In genomic region chr4:41644288-41644914, GRCh38 we compare ENCODE assay signal across 8 cellular contexts.
A peak's percentile ranks its signal among the peaks of the same experiment; 100 is the strongest.
DNase-seq lines count a peak whose midpoint lies in the region; ATAC-seq, FAIRE-seq and TF ChIP-seq lines count a peak whose summit lies in the region.

No MANE protein-coding gene starts in this region.

- H3K9me1 ChIP-seq in K562 (ENCODE audit: control insufficient read depth, insufficient read depth, low read length), result no peaks in the 10 kb centered on the region

- no peaks in the 10 kb centered on the region for H3K9me3 Mint-ChIP-seq in activated T-cell treated with anti-CD3 and anti-CD28 coated beads, Interleukin-2, amount 50 U/mL, for 24 hours
- H3K9me3 Mint-ChIP-seq in CD8-positive, alpha-beta T cell, result no peaks in the 10 kb centered on the region
- H3K9me3 Mint-ChIP-seq in CD4-positive, alpha-beta memory T cell, result peaks cover 0 to 7% (median under 1%) of the 10 kb centered on the region in 8 donors

- peak; percentile 42 to 64 for TF ChIP-seq RAD21 in K562 (CRISPR knock-in tag; conservative IDR thresholded peaks at IDR 0.05 in 1 of 2, IDR thresholded peaks at IDR 0.05 in 1 of 2)

- H3K79me2 ChIP-seq in K562 (ENCODE audit: control insufficient read depth, insufficient read depth, low read length), result no peaks in the 10 kb centered on the region

- H3K27me3 Mint-ChIP-seq in activated T-cell treated with anti-CD3 and anti-CD28 coated beads, Interleukin-2, amount 50 U/mL, for 24 hours, result peaks cover 33% of the 10 kb centered on the region
- peaks cover 26% of the 10 kb centered on the region for H3K27me3 Mint-ChIP-seq in CD8-positive, alpha-beta T cell (ENCODE audit: low read depth)
- H3K27me3 Mint-ChIP-seq in CD4-positive, alpha-beta memory T cell, result peaks cover 18 to 22% of the 10 kb centered on the region in 2 donors

- H3K4me1 Mint-ChIP-seq in activated T-cell treated with anti-CD3 and anti-CD28 coated beads, Interleukin-2, amount 50 U/mL, for 24 hours (ENCODE audit: low read depth), result no peaks in the 10 kb centered on the region
- H3K4me1 Mint-ChIP-seq in CD8-positive, alpha-beta T cell (ENCODE audit: low read depth), result no peaks in the 10 kb centered on the region
- H3K4me1 Mint-ChIP-seq in CD4-positive, alpha-beta memory T cell, result peaks cover 0 to 2% (median 0%) of the 10 kb centered on the region in 4 donors

- CTCF ChIA-PET in K562 (lab: Yijun Ruan, JAX; ENCODE audit: low intra/inter-chr PET ratio), result interaction anchor here (0.5 to 1.5 kb wide), 3 partner anchors 360 to 364 kb away, joined by 3 to 8 read pairs (median 3); no protein-coding TSS in a partner anchor
- CTCF ChIA-PET in CD8-positive, alpha-beta T cell (lab: Charles Lee), result no interaction called here
- CTCF ChIA-PET in CD4-positive, alpha-beta memory T cell (lab: Charles Lee; ENCODE audit: partially characterized antibody), result no interaction called here

- no peaks in the 10 kb centered on the region for H3K36me3 Mint-ChIP-seq in activated T-cell treated with anti-CD3 and anti-CD28 coated beads, Interleukin-2, amount 50 U/mL, for 24 hours (ENCODE audit: low read depth)
- no peaks in the 10 kb centered on the region for H3K36me3 Mint-ChIP-seq in CD8-positive, alpha-beta T cell
- no peaks in the 10 kb centered on the region for H3K36me3 Mint-ChIP-seq in CD4-positive, alpha-beta memory T cell

- no peak overlapping the region for H3K4me3 Mint-ChIP-seq in activated T-cell treated with anti-CD3 and anti-CD28 coated beads, Interleukin-2, amount 50 U/mL, for 24 hours
- H3K4me3 Mint-ChIP-seq in CD8-positive, alpha-beta T cell, result no peak overlapping the region
- peak overlapping the region in 1 of 8 donors; percentile 14 for H3K4me3 Mint-ChIP-seq in CD4-positive, alpha-beta memory T cell

- no peak overlapping the region for H3K4me3 ChIP-seq in K562
- peak overlapping the region in 3 of 4 donors; percentile 14 to 34 (median 33) for H3K4me3 ChIP-seq in sigmoid colon
- no peak overlapping the region for H3K4me3 ChIP-seq in CD8-positive, alpha-beta T cell (ENCODE audit: low read depth, low read length)
- H3K4me3 ChIP-seq in CD4-positive, alpha-beta memory T cell (ENCODE audit: low read length in 2 of 2), result no peak overlapping the region

- POLR2A ChIA-PET in K562 (lab: Yijun Ruan, JAX), result interaction anchor here (1.3 kb wide), 1 partner anchor 363 kb away, joined by 6 read pairs; no protein-coding TSS in a partner anchor
- POLR2A ChIA-PET in CD8-positive, alpha-beta T cell (lab: Charles Lee), result no interaction called here
- POLR2A ChIA-PET in CD4-positive, alpha-beta memory T cell (lab: Charles Lee; ENCODE audit: partially characterized antibody), result no interaction called here

- H3K36me3 ChIP-seq in K562 (ENCODE audit: control insufficient read depth, insufficient read depth, low read length), result no peaks in the 10 kb centered on the region
- H3K36me3 ChIP-seq in sigmoid colon, result peaks cover 0 to 12% (median 4%) of the 10 kb centered on the region in 4 donors
- H3K36me3 ChIP-seq in CD8-positive, alpha-beta T cell (ENCODE audit: insufficient read depth, low read length), result no peaks in the 10 kb centered on the region
- no peaks in the 10 kb centered on the region for H3K36me3 ChIP-seq in CD4-positive, alpha-beta memory T cell (ENCODE audit: insufficient read depth, low read length)

- peak; percentile 36 to 37 for DNase-seq in activated T-cell treated with anti-CD3 and anti-CD28 coated beads, Interleukin-2, amount 50 U/mL, for 48 hours
- no peak for DNase-seq in activated T-cell treated with anti-CD3 and anti-CD28 coated beads, Interleukin-2, amount 50 U/mL, for 24 hours
- DNase-seq in K562 (ENCODE audit: extremely low read depth in 1 of 4, low spot score in 3 of 4), result peak; percentile 56 to 67 (median 58)
- peak; percentile 65 for DNase-seq in iPS DF 19.7 (ENCODE audit: low read depth, low spot score)
- peak; percentile 87 for DNase-seq in sigmoid colon
- DNase-seq in CD8-positive, alpha-beta T cell, result no peak
- DNase-seq in CD4-positive, alpha-beta memory T cell, result no peak

- no peaks in the 10 kb centered on the region for H3K27me3 ChIP-seq in K562 (ENCODE audit: control insufficient read depth in 2 of 2, insufficient read depth in 2 of 2, low read length in 2 of 2)
- H3K27me3 ChIP-seq in sigmoid colon, result no peaks in the 10 kb centered on the region
- H3K27me3 ChIP-seq in CD8-positive, alpha-beta T cell (ENCODE audit: insufficient read depth, low read length), result peaks cover 3% of the 10 kb centered on the region
- no peaks in the 10 kb centered on the region for H3K27me3 ChIP-seq in CD4-positive, alpha-beta memory T cell (ENCODE audit: insufficient read depth, low read length)

- H3K4me1 ChIP-seq in K562 (replicated peaks in 1 of 2; ENCODE audit: control insufficient read depth in 2 of 2, insufficient read depth in 2 of 2, low read length in 2 of 2) (peaks cover 0 to 5% of the 10 kb centered on the region in 2 experiments; a peak in 1 of 5 replicates), sigmoid colon (peaks cover 0 to 18% (median 18%) of the 10 kb centered on the region in 4 donors)
- no peaks in the 10 kb centered on the region for H3K4me1 ChIP-seq in CD8-positive, alpha-beta T cell (ENCODE audit: insufficient read depth, low read length)
- no peaks in the 10 kb centered on the region for H3K4me1 ChIP-seq in CD4-positive, alpha-beta memory T cell (ENCODE audit: insufficient read depth, low read length)

- TF ChIP-seq EP300 in K562 (IDR thresholded peaks at IDR 0.05; ENCODE audit: low read length) (no peak), sigmoid colon (IDR thresholded peaks at IDR 0.05) (no peak)

- ATAC-seq in K562, result peak; percentile 100
- ATAC-seq in GM18519 (IDR thresholded peaks at IDR 0.05; ENCODE audit: low FRiP score, unreplicated experiment), result no peak
- ATAC-seq in CD8-positive, alpha-beta T cell, result no peak

- H3K9me3 ChIP-seq in K562 (replicated peaks; ENCODE audit: control insufficient read depth, insufficient read depth, low read depth, low read length), result no peaks in the 10 kb centered on the region
- no peaks in the 10 kb centered on the region for H3K9me3 ChIP-seq in sigmoid colon
- no peaks in the 10 kb centered on the region for H3K9me3 ChIP-seq in CD8-positive, alpha-beta T cell (ENCODE audit: low read length)
- H3K9me3 ChIP-seq in CD4-positive, alpha-beta memory T cell (ENCODE audit: control insufficient read depth in 1 of 2, low read length in 2 of 2), result no peaks in the 10 kb centered on the region

- no peak overlapping the region for H2AFZ ChIP-seq in K562 (ENCODE audit: low read depth, low read length)

- no peak overlapping the region for H3K27ac Mint-ChIP-seq in activated T-cell treated with anti-CD3 and anti-CD28 coated beads, Interleukin-2, amount 50 U/mL, for 24 hours
- H3K27ac Mint-ChIP-seq in CD8-positive, alpha-beta T cell, result no peak overlapping the region
- H3K27ac Mint-ChIP-seq in CD4-positive, alpha-beta memory T cell, result no peak overlapping the region

- H3K27ac ChIP-seq in K562 (ENCODE audit: extremely low read depth, low read depth, low read length) (no peak overlapping the region), sigmoid colon (no peak overlapping the region)
- H3K27ac ChIP-seq in CD8-positive, alpha-beta T cell (ENCODE audit: low read depth, low read length), result no peak overlapping the region
- no peak overlapping the region for H3K27ac ChIP-seq in CD4-positive, alpha-beta memory T cell (ENCODE audit: low read depth, low read length)

- TF ChIP-seq CTCF in K562 (IDR thresholded peaks at IDR 0.05 in 2 of 3, conservative IDR thresholded peaks at IDR 0.05 in 1 of 3; ENCODE audit: insufficient read depth in 2 of 3, low read depth in 1 of 3, low read length in 3 of 3), result peak; percentile 75 to 93 (median 77)
- peak; percentile 69 to 92 (median 84) for TF ChIP-seq CTCF in sigmoid colon (IDR thresholded peaks at IDR 0.05)
- no peak for TF ChIP-seq CTCF in CD8-positive, alpha-beta T cell (IDR thresholded peaks at IDR 0.05)

- TF ChIP-seq POLR2A in K562 (conservative IDR thresholded peaks at IDR 0.05), result no peak
- TF ChIP-seq POLR2A in sigmoid colon (IDR thresholded peaks at IDR 0.05), result no peak

- no peaks in the 10 kb centered on the region for H4K20me1 ChIP-seq in K562 (replicated peaks; ENCODE audit: control insufficient read depth, insufficient read depth, low read length)

- peak; percentile 29 for FAIRE-seq in K562 (lab: Jason Lieb, UNC)

- intact Hi-C loops in K562 (cut with micrococcal nuclease), result loop anchor here (1.0 to 10.0 kb wide), 2 partner anchors 363 to 710 kb away; no protein-coding TSS in a partner anchor
- intact Hi-C loops in sigmoid colon (cut with DNase I), result loop anchor here (1.0 to 10.0 kb wide), 5 partner anchors 102 to 740 kb away; no protein-coding TSS in a partner anchor
- intact Hi-C loops in CD8-positive, alpha-beta T cell (cut with DNase I, micrococcal nuclease), result no loop called here
- intact Hi-C loops in CD4-positive, alpha-beta memory T cell (cut with micrococcal nuclease), result no loop called here

- WGBS in K562 (ENCODE audit: insufficient coverage, low coverage, missing lambda C conversion rate), result 13% methylated on average over 32 of the region's 41 CpGs
- 14 to 20% methylated on average over 41 of the region's 41 CpGs for WGBS in sigmoid colon, 2 donors

- BruUV-seq in K562 (replicated peaks; lab: Mats Ljungman, UMichigan), result no TSS peak

- in situ Hi-C loops in K562 (cut with MboI), result no loop called here

- H3K4me2 ChIP-seq in K562 (ENCODE audit: insufficient read depth, low read length), result no peak overlapping the region

- H3K9ac ChIP-seq in K562 (ENCODE audit: insufficient read depth in 1 of 2, low read depth in 2 of 2, low read length in 2 of 2), result no peak overlapping the region

TF ChIP-seq in K562, 482 proteins besides CTCF, POLR2A, EP300 and RAD21 (continues in another document):
- TF ChIP-seq NRF1 (conservative IDR thresholded peaks at IDR 0.05 in 1 of 2, IDR thresholded peaks at IDR 0.05 in 1 of 2), result 0 out of 4 replicates have a peak, but pooled peaks of 1 of the 2 experiments have one; percentile 15
- TF ChIP-seq ZBTB7A (IDR thresholded peaks at IDR 0.05; ENCODE audit: borderline replicate concordance, control insufficient read depth, low read depth, low read length), result peak; percentile 63; the same call in 1 of the 2 replicates
- no peak for TF ChIP-seq GATA2 (CRISPR knock-in tag; IDR thresholded peaks at IDR 0.05)
- TF ChIP-seq MITF (IDR thresholded peaks at IDR 0.05), result peak; percentile 78
- TF ChIP-seq CXXC5 (CRISPR knock-in tag; IDR thresholded peaks at IDR 0.05), result peak; percentile 33; the same call in 1 of the 2 replicates

Comparison
In these comparisons a context has a peak if more than half of its experiments do, and no peak if none do; other contexts are left out.
1. DNase-seq: peak in activated T-cell treated with anti-CD3 and anti-CD28 coated beads, Interleukin-2, amount 50 U/mL, for 48 hours (2 of 2), K562 (4 of 4), iPS DF 19.7 (single experiment) and sigmoid colon (single experiment); none in activated T-cell treated with anti-CD3 and anti-CD28 coated beads, Interleukin-2, amount 50 U/mL, for 24 hours (single experiment), CD8-positive, alpha-beta T cell (0 of 7) and CD4-positive, alpha-beta memory T cell (0 of 5).
2. H3K4me3 ChIP-seq: peak in sigmoid colon (3 of 4); none in K562 (single experiment), CD8-positive, alpha-beta T cell (single experiment) and CD4-positive, alpha-beta memory T cell (0 of 2).
3. intact Hi-C loops: an anchor here in K562 (1.0 to 10.0 kb wide) and sigmoid colon (1.0 to 10.0 kb wide); none called in CD8-positive, alpha-beta T cell and CD4-positive, alpha-beta memory T cell.